Comparison of ENCODE assay signal across 22 cellular contexts in genomic region chr3:55042591-55042990, GRCh38.
A peak's percentile ranks its signal among the peaks of the same experiment; 100 is the strongest.
DNase-seq lines count a peak whose midpoint lies in the region; FAIRE-seq and TF ChIP-seq lines count a peak whose summit lies in the region.
"Had no signal": no experiment of that assay in that cellular context is flagged by ENCODE, and none has a peak within 500 bp of the region (broad histone marks: within the 10 kb centered on the region; RNA-seq: fewer than 3 reads in every experiment).

No MANE protein-coding gene starts in this region.

- no peaks in the 10 kb centered on the region for H3K36me3 Mint-ChIP-seq in astrocyte (ENCODE audit: low read depth, unreplicated experiment)
- H3K36me3 Mint-ChIP-seq: activated naive CD8-positive, alpha-beta T cell; CD4-positive, alpha-beta memory T cell had no signal

- H2BK5ac ChIP-seq in neuronal stem cell (ENCODE audit: low read length) = no peak overlapping the region

- H3K27ac Mint-ChIP-seq in astrocyte (ENCODE audit: unreplicated experiment) = no peak overlapping the region
- H3K27ac Mint-ChIP-seq: activated naive CD8-positive, alpha-beta T cell; CD4-positive, alpha-beta memory T cell; effector memory CD8-positive, alpha-beta T cell had no signal

- FAIRE-seq in HTR-8/SVneo (lab: Jason Lieb, UNC) (no peak), astrocyte (lab: Jason Lieb, UNC) (no peak)
- FAIRE-seq: HepG2, small intestine had no signal

- H3K4me3 ChIP-seq in astrocyte (ENCODE audit: insufficient read depth, low read depth, low read length) = no peak overlapping the region
- no peak overlapping the region for H3K4me3 ChIP-seq in neuronal stem cell (ENCODE audit: low read length in 2 of 2)
- H3K4me3 ChIP-seq: gastroesophageal sphincter, left ventricle myocardium inferior, Peyer's patch had no signal

- no peak overlapping the region for H2AFZ ChIP-seq in astrocyte (ENCODE audit: low read depth, low read length)
- H2AFZ ChIP-seq in neuronal stem cell (ENCODE audit: low read length) = no peak overlapping the region

- no peaks in the 10 kb centered on the region for H3K79me1 ChIP-seq in neuronal stem cell (ENCODE audit: low read depth, low read length)

- H3K9ac ChIP-seq in astrocyte (ENCODE audit: low read length) (no peak overlapping the region), neuronal stem cell (ENCODE audit: low read depth, low read length, poor library complexity) (no peak overlapping the region)

- H2BK15ac ChIP-seq in neuronal stem cell (ENCODE audit: low read length) = no peak overlapping the region

- H3K14ac ChIP-seq in neuronal stem cell (ENCODE audit: low read length) = no peak overlapping the region

- H3K36me3 ChIP-seq in astrocyte (ENCODE audit: insufficient read depth, low read length) = no peaks in the 10 kb centered on the region
- H3K36me3 ChIP-seq in neuronal stem cell (replicated peaks in 1 of 2; ENCODE audit: control insufficient read depth in 2 of 2, insufficient read depth in 2 of 2, low read length in 2 of 2) = no peaks in the 10 kb centered on the region
- H3K36me3 ChIP-seq: gastroesophageal sphincter, left ventricle myocardium inferior, Peyer's patch had no signal

- no peak overlapping the region for H2BK12ac ChIP-seq in neuronal stem cell (ENCODE audit: low read length)

- no peak overlapping the region for H2AK5ac ChIP-seq in neuronal stem cell (ENCODE audit: low read depth, low read length)

- no peak overlapping the region for H3K18ac ChIP-seq in neuronal stem cell (ENCODE audit: low read length)

- H3K4me2 ChIP-seq in astrocyte (ENCODE audit: low read length) (no peak overlapping the region), neuronal stem cell (ENCODE audit: insufficient read depth, low read length, poor library complexity, severe bottlenecking) (no peak overlapping the region)

- no peaks in the 10 kb centered on the region for H3K4me1 Mint-ChIP-seq in astrocyte (ENCODE audit: low read depth, unreplicated experiment)
- H3K4me1 Mint-ChIP-seq: CD4-positive, alpha-beta memory T cell had no signal

- no peaks in the 10 kb centered on the region for H3K9me3 Mint-ChIP-seq in astrocyte (ENCODE audit: unreplicated experiment)

- no peaks in the 10 kb centered on the region for H3K79me2 ChIP-seq in astrocyte (ENCODE audit: insufficient read depth, low read length)

- no peak overlapping the region for H3K4ac ChIP-seq in neuronal stem cell (ENCODE audit: low read length)

- H4K20me1 ChIP-seq in astrocyte (ENCODE audit: insufficient read depth, low read length) = no peaks in the 10 kb centered on the region

- H4K91ac ChIP-seq in neuronal stem cell (ENCODE audit: low read depth, low read length, poor library complexity) = no peak overlapping the region

- H3K23ac ChIP-seq in neuronal stem cell (ENCODE audit: low read depth, low read length, poor library complexity) = no peak overlapping the region

- H3K27ac ChIP-seq in astrocyte (ENCODE audit: low read depth, low read length) (no peak overlapping the region), neuronal stem cell (replicated peaks; ENCODE audit: low read length) (no peak overlapping the region)
- H3K27ac ChIP-seq: gastroesophageal sphincter, left ventricle myocardium inferior, Peyer's patch had no signal

- H3K27me3 ChIP-seq in astrocyte (ENCODE audit: insufficient read depth, low read length) = no peaks in the 10 kb centered on the region
- H3K27me3 ChIP-seq in neuronal stem cell (ENCODE audit: control insufficient read depth in 3 of 3, insufficient read depth in 3 of 3, low read depth in 1 of 3, low read length in 3 of 3) = no peaks in the 10 kb centered on the region
- H3K27me3 ChIP-seq: gastroesophageal sphincter, Peyer's patch had no signal

- TF ChIP-seq CTCF in AG09319 (IDR thresholded peaks at IDR 0.05; ENCODE audit: low read depth, low read length) (peak; percentile 21), astrocyte (IDR thresholded peaks at IDR 0.05; ENCODE audit: insufficient read depth, low read depth, low read length) (peak; percentile 8)

- H4K8ac ChIP-seq in neuronal stem cell (ENCODE audit: low read depth, low read length) = no peak overlapping the region

- H3K4me1 ChIP-seq in astrocyte (ENCODE audit: insufficient read depth, low read length) (no peaks in the 10 kb centered on the region), neuronal stem cell (ENCODE audit: control insufficient read depth in 2 of 2, insufficient read depth in 1 of 2, low read depth in 1 of 2, low read length in 2 of 2) (no peaks in the 10 kb centered on the region)
- H3K4me1 ChIP-seq: gastroesophageal sphincter, left ventricle myocardium inferior, Peyer's patch had no signal

- no peak overlapping the region for H2BK120ac ChIP-seq in neuronal stem cell (ENCODE audit: low read depth, low read length)

- no peak for DNase-seq in AG09319 (ENCODE audit: extremely low read depth, low read depth)
- peak; percentile 12 for DNase-seq in HTR-8/SVneo (ENCODE audit: insufficient read length, low spot score)
- no peak for DNase-seq in astrocyte (ENCODE audit: low read depth)
- DNase-seq in glomerular visceral epithelial cell (ENCODE audit: extremely low spot score) = peak; percentile 6
- no peak for DNase-seq in neuronal stem cell (ENCODE audit: low spot score)
- DNase-seq in NCI-H2227 treated with DMSO at 0.1 percent for 48 hours (lab: John Stamatoyannopoulos, UW) = no peak
- no peak for DNase-seq in effector CD4-positive, alpha-beta T cell
- no peak for DNase-seq in NAMALWA (ENCODE audit: low spot score)
- DNase-seq: activated CD4-positive, alpha-beta T cell treated with anti-CD3 and anti-CD28 coated beads, Interleukin-2, amount 50 U/mL, for 48 hours; activated T-cell treated with anti-CD3 and anti-CD28 coated beads, Interleukin-2, amount 50 U/mL, for 48 hours; caudate nucleus; CD4-positive, alpha-beta memory T cell; effector memory CD8-positive, alpha-beta T cell; left ventricle myocardium inferior; NCI-H1048; NCI-H2081; Peyer's patch; small intestine; SW 1271 had no signal

- no peaks in the 10 kb centered on the region for H3K27me3 Mint-ChIP-seq in astrocyte (ENCODE audit: low read depth, unreplicated experiment)
- H3K27me3 Mint-ChIP-seq: activated naive CD8-positive, alpha-beta T cell; CD4-positive, alpha-beta memory T cell; effector memory CD8-positive, alpha-beta T cell had no signal

- no CpG with 5 or more reads among the region's 2 CpGs for WGBS in neuronal stem cell (ENCODE audit: extremely low coverage in 2 of 2, insufficient read length in 2 of 2, insufficient replicate concordance in 1 of 2), 2 donors

- H3K9me3 ChIP-seq in astrocyte (ENCODE audit: insufficient read depth, low read depth, low read length) = no peaks in the 10 kb centered on the region
- H3K9me3 ChIP-seq in neuronal stem cell (replicated peaks in 1 of 2; ENCODE audit: control insufficient read depth in 2 of 2, insufficient read depth in 1 of 2, low read depth in 1 of 2, low read length in 2 of 2) = no peaks in the 10 kb centered on the region
- H3K9me3 ChIP-seq: gastroesophageal sphincter, left ventricle myocardium inferior, Peyer's patch had no signal

- no peak overlapping the region for H3K4me3 Mint-ChIP-seq in astrocyte (ENCODE audit: unreplicated experiment)
- H3K4me3 Mint-ChIP-seq: activated naive CD8-positive, alpha-beta T cell; CD4-positive, alpha-beta memory T cell; effector memory CD8-positive, alpha-beta T cell had no signal

Comparison
In these comparisons a context has a peak if more than half of its experiments do, and no peak if none do; other contexts are left out.
1. DNase-seq: peak in HTR-8/SVneo (single experiment) and glomerular visceral epithelial cell (single experiment); none in AG09319 (single experiment), astrocyte (single experiment), neuronal stem cell (single experiment), NCI-H2227 treated with DMSO at 0.1 percent for 48 hours (single experiment), effector CD4-positive, alpha-beta T cell (single experiment) and NAMALWA (single experiment).